Comparison of ENCODE assay signal across 13 cellular contexts in genomic region chr13:24233351-24233901, GRCh38.
A peak's percentile ranks its signal among the peaks of the same experiment; 100 is the strongest.
DNase-seq lines count a peak whose midpoint lies in the region; ATAC-seq and TF ChIP-seq lines count a peak whose summit lies in the region.
"Had no signal": no experiment of that assay in that cellular context is flagged by ENCODE, and none has a peak within 500 bp of the region (broad histone marks: within the 10 kb centered on the region; RNA-seq: fewer than 3 reads in every experiment).

No MANE protein-coding gene starts in this region.

- H3K4me3 Mint-ChIP-seq in HFFc6, result peak overlapping the region; percentile 87
- peak overlapping the region in 2 of 3 experiments; percentile 36 to 42 for H3K4me3 Mint-ChIP-seq in nephron
- H3K4me3 Mint-ChIP-seq: CD14-positive monocyte, IgD-negative memory B cell had no signal

- no peaks in the 10 kb centered on the region for H3K9me3 Mint-ChIP-seq in HFFc6
- H3K9me3 Mint-ChIP-seq in nephron, result no peaks in the 10 kb centered on the region
- H3K9me3 Mint-ChIP-seq: CD14-positive monocyte, IgD-negative memory B cell had no signal

- H3K4me1 Mint-ChIP-seq in HFFc6 (ENCODE audit: low read depth) (peaks cover 37% of the 10 kb centered on the region), nephron (peaks cover 24% of the 10 kb centered on the region)
- H3K4me1 Mint-ChIP-seq: CD14-positive monocyte had no signal

- H3K27me3 Mint-ChIP-seq in HFFc6 (ENCODE audit: insufficient read depth) (peaks cover 4% of the 10 kb centered on the region; the same call in 1 of the 2 replicates), nephron (ENCODE audit: low read depth) (no peaks in the 10 kb centered on the region)
- H3K27me3 Mint-ChIP-seq: IgD-negative memory B cell had no signal

- H3K27ac ChIP-seq in A673 (ENCODE audit: low read depth, low read length, poor library complexity, severe bottlenecking), result peak overlapping the region; percentile 53

- no peak for TF ChIP-seq CTCF in A673 (conservative IDR thresholded peaks at IDR 0.05; ENCODE audit: low read depth, low read length)
- no peak for TF ChIP-seq CTCF in HFFc6 (IDR thresholded peaks at IDR 0.05)
- no peak for TF ChIP-seq CTCF in cardiac fibroblast (IDR thresholded peaks at IDR 0.05; ENCODE audit: low read depth, low read length)
- TF ChIP-seq CTCF in nephron (IDR thresholded peaks at IDR 0.05; ENCODE audit: unreplicated experiment in 3 of 3), result no peak

- H3K9me3 ChIP-seq in A673 (ENCODE audit: low read depth, low read length, poor library complexity, severe bottlenecking), result no peaks in the 10 kb centered on the region

- CTCF ChIA-PET in A673 (lab: Charles Lee), result no interaction called here

- H3K27ac Mint-ChIP-seq in HFFc6, result peak overlapping the region; percentile 85
- H3K27ac Mint-ChIP-seq in nephron, result peak overlapping the region; percentile 76 to 86 (median 81)
- H3K27ac Mint-ChIP-seq: CD14-positive monocyte had no signal

- no TSS peak for BruUV-seq in A673 (replicated peaks; lab: Mats Ljungman, UMichigan)

- peaks cover 26% of the 10 kb centered on the region for H3K4me1 ChIP-seq in A673 (ENCODE audit: insufficient read depth, low read length, poor library complexity, severe bottlenecking)

- H3K4me3 ChIP-seq in A673 (ENCODE audit: low read depth, low read length, poor library complexity, severe bottlenecking) (peak overlapping the region; percentile 14), cardiac fibroblast (replicated peaks in 1 of 2; ENCODE audit: low read depth in 2 of 2, low read length in 2 of 2) (peak overlapping the region in 1 of 2 donors; percentile 11)

- ATAC-seq in left colon (no peak), GM18861 (IDR thresholded peaks at IDR 0.05; ENCODE audit: unreplicated experiment) (no peak)

- H3K36me3 Mint-ChIP-seq in HFFc6 (ENCODE audit: low read depth) (no peaks in the 10 kb centered on the region), nephron (ENCODE audit: low read depth) (no peaks in the 10 kb centered on the region)
- H3K36me3 Mint-ChIP-seq: CD14-positive monocyte had no signal

- DNase-seq in A673 (ENCODE audit: low spot score) (peak; percentile 90), HFFc6 (peak; percentile 24), cardiac fibroblast (ENCODE audit: low read depth in 2 of 2) (peak; percentile 43 to 70), left colon (no peak), NCI-H226 (no peak)
- DNase-seq in activated CD8-positive, alpha-beta memory T cell treated with anti-CD3 and anti-CD28 coated beads for 24 hours, result no peak
- DNase-seq: central memory CD4-positive, alpha-beta T cell; Right ventricle myocardium superior; stimulated activated naive CD4-positive, alpha-beta T cell treated with Interleukin-2 at 50 U/mL for 16 hours had no signal

- no peaks in the 10 kb centered on the region for H3K36me3 ChIP-seq in A673 (ENCODE audit: insufficient read depth, low read length, poor library complexity, severe bottlenecking)

- POLR2A ChIA-PET in A673 (lab: Charles Lee; ENCODE audit: low non-redundant PET), result interaction anchor here (0.6 kb wide), 1 partner anchor 14 kb away, joined by 5 read pairs; no protein-coding TSS in a partner anchor

- no peaks in the 10 kb centered on the region for H3K27me3 ChIP-seq in A673 (replicated peaks; ENCODE audit: insufficient read depth, low read depth, low read length, poor library complexity)

- intact Hi-C loops in A673 (cut with micrococcal nuclease; ENCODE audit: unreplicated experiment), result loop anchor here (2.0 kb wide), 1 partner anchor 37 kb away; no protein-coding TSS in a partner anchor
- intact Hi-C loops in left colon (cut with DNase I, micrococcal nuclease), result no loop called here

Comparison
In these comparisons a context has a peak if more than half of its experiments do, and no peak if none do; other contexts are left out.
1. DNase-seq: peak in A673 (single experiment), HFFc6 (single experiment) and cardiac fibroblast (2 of 2); none in activated CD8-positive, alpha-beta memory T cell treated with anti-CD3 and anti-CD28 coated beads for 24 hours (single experiment), left colon (0 of 2) and NCI-H226 (single experiment).